ENCODE assay signal across 6 cellular contexts in genomic region chr15:43562753-43563152, GRCh38. TPM values are rescaled to one million over a fixed set of nuclear protein-coding genes. Genes with fewer than 3 reads are reported as not detected.
"Had no signal": no experiment of that assay in that cellular context is flagged by ENCODE, and none has a peak within 500 bp of the region (broad histone marks: within the 10 kb centered on the region; RNA-seq: fewer than 3 reads in every experiment).

No MANE protein-coding gene starts in this region.

RNA-seq across cellular contexts. Expression of gene CKMT1B, which starts 31.1 kb away (rescaled TPM):
- total RNA-seq: activated naive CD8-positive, alpha-beta T cell treated with anti-CD3 and anti-CD28 coated beads, Interleukin-2, amount 10 ng/mL, durations not matched to agents 7 days and 5 days; activated T-cell treated with anti-CD3 and anti-CD28 coated beads, Interleukin-2, amount 50 U/mL, for 72 hours; aorta; ascending aorta; cardiac septum; chondrocyte had no signal

RNA-seq across cellular contexts. Expression of gene STRC, which starts 55.8 kb away (rescaled TPM):
- total RNA-seq: ascending aorta had no signal
